Comparison of ENCODE assay signal across 10 cellular contexts in the genomic region with DNA sequence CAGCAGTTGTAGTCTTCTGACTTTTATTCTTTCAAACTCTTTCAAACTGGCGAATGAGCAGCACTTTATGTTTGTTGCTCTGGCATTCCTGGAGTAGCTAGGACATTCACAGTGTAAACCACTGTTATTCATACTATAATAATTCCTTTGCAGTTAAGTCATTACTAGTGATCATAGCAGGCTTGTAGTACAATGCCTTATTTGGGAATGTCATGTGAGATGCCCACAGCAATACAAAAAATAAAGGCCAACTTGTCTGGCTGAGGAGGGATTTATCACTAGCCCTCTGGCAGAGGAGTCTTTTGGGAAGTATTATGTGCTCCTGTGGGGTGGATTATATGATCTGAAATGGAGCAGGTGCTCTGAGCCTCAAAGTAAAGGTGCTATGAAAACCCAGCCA.
DNase-seq lines count a peak whose midpoint lies in the region; ATAC-seq and TF ChIP-seq lines count a peak whose summit lies in the region.
"Had no signal": no experiment of that assay in that cellular context is flagged by ENCODE, and none has a peak within 500 bp of the region (broad histone marks: within the 10 kb centered on the region; RNA-seq: fewer than 3 reads in every experiment).

No MANE protein-coding gene starts in this region.

- H3K36me3 Mint-ChIP-seq in endodermal cell (ENCODE audit: low read depth), result no peaks in the 10 kb centered on the region
- H3K36me3 Mint-ChIP-seq in mesothelial cell of epicardium, result no peaks in the 10 kb centered on the region

- no peak for TF ChIP-seq POLR2A in adrenal gland (IDR thresholded peaks at IDR 0.05)

- H3K9me3 ChIP-seq in endodermal cell (ENCODE audit: control insufficient read depth, low read length), result no peaks in the 10 kb centered on the region
- no peaks in the 10 kb centered on the region for H3K9me3 ChIP-seq in adrenal gland (replicated peaks in 1 of 3)
- H3K9me3 ChIP-seq: BLaER1 had no signal

- TF ChIP-seq CTCF in endodermal cell (conservative IDR thresholded peaks at IDR 0.05) (no peak), mesothelial cell of epicardium (IDR thresholded peaks at IDR 0.05; ENCODE audit: unreplicated experiment) (no peak), adrenal gland (IDR thresholded peaks at IDR 0.05) (no peak)

- H3K36me3 ChIP-seq in endodermal cell (ENCODE audit: control insufficient read depth, insufficient read depth, low read length) (no peaks in the 10 kb centered on the region), adrenal gland (replicated peaks in 1 of 2) (no peaks in the 10 kb centered on the region)
- H3K36me3 ChIP-seq: BLaER1 had no signal

- 79 to 80% methylated on average over 1 of the region's 1 CpG for WGBS in endodermal cell (ENCODE audit: insufficient coverage in 1 of 2, insufficient read length in 1 of 2), 2 experiments
- 41 to 70% (median 60%) methylated on average over 1 of the region's 1 CpG for WGBS in adrenal gland, 4 donors

- H3K4me3 Mint-ChIP-seq in endodermal cell, result no peak overlapping the region
- H3K4me3 Mint-ChIP-seq in mesothelial cell of epicardium, result no peak overlapping the region

- no peak overlapping the region for H3K9ac ChIP-seq in endodermal cell (ENCODE audit: extremely low read depth, low read length, poor library complexity, severe bottlenecking)
- H3K9ac ChIP-seq: BLaER1 had no signal

- H3K27ac ChIP-seq in endodermal cell (ENCODE audit: low read depth, low read length), result peak overlapping the region; percentile 78
- H3K27ac ChIP-seq in adrenal gland, result peak overlapping the region in 1 of 5 donors; percentile 72
- H3K27ac ChIP-seq: BLaER1 had no signal

- no peaks in the 10 kb centered on the region for H3K4me1 Mint-ChIP-seq in endodermal cell
- peaks cover 13% of the 10 kb centered on the region for H3K4me1 Mint-ChIP-seq in mesothelial cell of epicardium

- H3K27me3 ChIP-seq in endodermal cell (ENCODE audit: control insufficient read depth, insufficient read depth, low read length, poor library complexity, severe bottlenecking) (no peaks in the 10 kb centered on the region), adrenal gland (no peaks in the 10 kb centered on the region)
- H3K27me3 ChIP-seq: BLaER1 had no signal

- H3K4me3 ChIP-seq in endodermal cell (ENCODE audit: low read length) (no peak overlapping the region), adrenal gland (no peak overlapping the region)
- H3K4me3 ChIP-seq: BLaER1 had no signal

- DNase-seq in Right ventricle myocardium inferior (ENCODE audit: missing footprints) (no peak), cardiac septum (ENCODE audit: low spot score) (no peak), endodermal cell (no peak), mesothelial cell of epicardium (ENCODE audit: low spot score in 2 of 2, unreplicated experiment in 2 of 2) (no peak), T-helper 2 cell (no peak), adrenal gland (no peak), Kasumi-1 (lab: John Stamatoyannopoulos, UW) (no peak)
- DNase-seq: NCI-H82 had no signal

- intact Hi-C loops in Right ventricle myocardium inferior (cut with DNase I) (no loop called here), cardiac septum (cut with DNase I) (loop anchor here (10.0 kb wide), 1 partner anchor 201 kb away; a partner anchor contains a TSS), adrenal gland (cut with DNase I) (no loop called here)

- ATAC-seq in Right ventricle myocardium inferior, result peak; percentile 83
- no peak for ATAC-seq in GM21515 (IDR thresholded peaks at IDR 0.05; ENCODE audit: unreplicated experiment)

- H3K4me1 ChIP-seq in endodermal cell (ENCODE audit: control insufficient read depth, insufficient read depth, low read length) (no peaks in the 10 kb centered on the region), adrenal gland (replicated peaks in 1 of 2) (no peaks in the 10 kb centered on the region)
- H3K4me1 ChIP-seq: BLaER1 had no signal

- H3K9me3 Mint-ChIP-seq in endodermal cell (no peaks in the 10 kb centered on the region), mesothelial cell of epicardium (no peaks in the 10 kb centered on the region)

- H3K27ac Mint-ChIP-seq in endodermal cell, result peak overlapping the region; percentile 55
- H3K27ac Mint-ChIP-seq in mesothelial cell of epicardium, result peak overlapping the region; percentile 96

- H3K27me3 Mint-ChIP-seq in endodermal cell (ENCODE audit: insufficient read depth), result no peaks in the 10 kb centered on the region
- no peaks in the 10 kb centered on the region for H3K27me3 Mint-ChIP-seq in mesothelial cell of epicardium (ENCODE audit: low read depth)
